Comparison of ENCODE assay signal across 18 cellular contexts in genomic region chr17:32452281-32452680, GRCh38. TPM values are rescaled to one million over a fixed set of nuclear protein-coding genes. Genes with fewer than 3 reads are reported as not detected.
A peak's percentile ranks its signal among the peaks of the same experiment; 100 is the strongest.
DNase-seq lines count a peak whose midpoint lies in the region; ATAC-seq, FAIRE-seq and TF ChIP-seq lines count a peak whose summit lies in the region.
"Had no signal": no experiment of that assay in that cellular context is flagged by ENCODE, and none has a peak within 500 bp of the region (broad histone marks: within the 10 kb centered on the region; RNA-seq: fewer than 3 reads in every experiment).

No MANE protein-coding gene starts in this region.

- H3K9me3 Mint-ChIP-seq in HFFc6 (no peaks in the 10 kb centered on the region), Calu3 (ENCODE audit: low read depth, unreplicated experiment) (no peaks in the 10 kb centered on the region)
- no peaks in the 10 kb centered on the region for H3K9me3 Mint-ChIP-seq in central memory CD8-positive, alpha-beta T cell
- no peaks in the 10 kb centered on the region for H3K9me3 Mint-ChIP-seq in activated naive CD8-positive, alpha-beta T cell treated with anti-CD3 and anti-CD28 coated beads, Interleukin-2, amount 50 U/mL, for 24 hours
- H3K9me3 Mint-ChIP-seq: CD8-positive, alpha-beta memory T cell had no signal

- H3K4me2 ChIP-seq in A549 = no peak overlapping the region
- H3K4me2 ChIP-seq: BLaER1 treated with 17β-estradiol and CSF1 and Interleukin-3, amounts not matched to agents 10 nM and 100 nM had no signal

- H3K9me3 ChIP-seq in A549 = no peaks in the 10 kb centered on the region
- H3K9me3 ChIP-seq: BLaER1 treated with 17β-estradiol and CSF1 and Interleukin-3, amounts not matched to agents 10 nM and 100 nM; Peyer's patch had no signal

- peak; percentile 65 for FAIRE-seq in A549 (lab: Jason Lieb, UNC)
- FAIRE-seq: D721Med had no signal

- intact Hi-C loops in Calu3 (cut with micrococcal nuclease; ENCODE audit: unreplicated experiment) = no loop called here

- no peak for TF ChIP-seq EP300 in A549 (IDR thresholded peaks at IDR 0.05)

- H3K4me1 Mint-ChIP-seq in HFFc6 (ENCODE audit: low read depth) = peaks cover 25% of the 10 kb centered on the region
- peaks cover 28% of the 10 kb centered on the region for H3K4me1 Mint-ChIP-seq in central memory CD8-positive, alpha-beta T cell
- H3K4me1 Mint-ChIP-seq in activated naive CD8-positive, alpha-beta T cell treated with anti-CD3 and anti-CD28 coated beads, Interleukin-2, amount 50 U/mL, for 24 hours = peaks cover 9% of the 10 kb centered on the region
- peaks cover under 1% of the 10 kb centered on the region for H3K4me1 Mint-ChIP-seq in Calu3 (ENCODE audit: low read depth, unreplicated experiment)

- CTCF ChIA-PET in A549 (lab: Yijun Ruan, JAX) (interaction anchor here (2.1 to 9.8 kb wide), 3 partner anchors 8 to 11 kb away, joined by 15 to 138 read pairs (median 21); partner anchors contain the start of gene PSMD11), Calu3 (lab: Charles Lee) (no interaction called here)

- H3K36me3 Mint-ChIP-seq in HFFc6 (ENCODE audit: low read depth) = peaks cover 52% of the 10 kb centered on the region
- H3K36me3 Mint-ChIP-seq in central memory CD8-positive, alpha-beta T cell (ENCODE audit: insufficient read depth) = peaks cover 65% of the 10 kb centered on the region
- peaks cover 68% of the 10 kb centered on the region for H3K36me3 Mint-ChIP-seq in activated naive CD8-positive, alpha-beta T cell treated with anti-CD3 and anti-CD28 coated beads, Interleukin-2, amount 50 U/mL, for 24 hours (ENCODE audit: low read depth)
- H3K36me3 Mint-ChIP-seq in Calu3 (ENCODE audit: insufficient read depth, unreplicated experiment) = peaks cover 50% of the 10 kb centered on the region

- WGBS in A549 (ENCODE audit: missing lambda C conversion rate) = 92% methylated on average over 1 of the region's 1 CpG

- BruUV-seq in Calu3 (replicated peaks; lab: Mats Ljungman, UMichigan) = no TSS peak

- H3K27me3 Mint-ChIP-seq in HFFc6 (ENCODE audit: insufficient read depth) (no peaks in the 10 kb centered on the region), Calu3 (ENCODE audit: unreplicated experiment) (no peaks in the 10 kb centered on the region)
- no peaks in the 10 kb centered on the region for H3K27me3 Mint-ChIP-seq in central memory CD8-positive, alpha-beta T cell
- no peaks in the 10 kb centered on the region for H3K27me3 Mint-ChIP-seq in activated naive CD8-positive, alpha-beta T cell treated with anti-CD3 and anti-CD28 coated beads, Interleukin-2, amount 50 U/mL, for 24 hours
- H3K27me3 Mint-ChIP-seq: CD8-positive, alpha-beta memory T cell had no signal

- H3K27ac Mint-ChIP-seq in HFFc6 (peak overlapping the region; percentile 24; the same call in 1 of the 2 replicates), Calu3 (ENCODE audit: unreplicated experiment) (no peak overlapping the region)
- H3K27ac Mint-ChIP-seq in central memory CD8-positive, alpha-beta T cell (ENCODE audit: low read depth) = peak overlapping the region; percentile 73
- no peak overlapping the region for H3K27ac Mint-ChIP-seq in activated naive CD8-positive, alpha-beta T cell treated with anti-CD3 and anti-CD28 coated beads, Interleukin-2, amount 50 U/mL, for 24 hours

- no peak for TF ChIP-seq RAD21 in A549 (conservative IDR thresholded peaks at IDR 0.05 in 1 of 2, IDR thresholded peaks at IDR 0.05 in 1 of 2)

- H3K4me3 ChIP-seq in A549 = no peak overlapping the region
- H3K4me3 ChIP-seq: BLaER1 treated with 17β-estradiol and CSF1 and Interleukin-3, amounts not matched to agents 10 nM and 100 nM; Peyer's patch had no signal

- POLR2A ChIA-PET in A549 (lab: Yijun Ruan, JAX) = no interaction called here

- no peak for ATAC-seq in A549
- no peak for ATAC-seq in central memory CD8-positive, alpha-beta T cell (replicated peaks; ENCODE audit: extremely low read depth, poor library complexity, severe bottlenecking)
- no peak for ATAC-seq in activated naive CD8-positive, alpha-beta T cell treated with anti-CD3 and anti-CD28 coated beads, Interleukin-2, amount 50 U/mL, for 24 hours
- ATAC-seq: HCT116 had no signal

- no peak for DNase-seq in A549 (ENCODE audit: low read depth in 1 of 2, low spot score in 1 of 2)
- no peak for DNase-seq in HFFc6
- no peak for DNase-seq in central memory CD8-positive, alpha-beta T cell (ENCODE audit: low spot score in 2 of 2)
- peak; percentile 40 for DNase-seq in hepatic stellate cell (ENCODE audit: low spot score)
- no peak for DNase-seq in NCI-H187 treated with DMSO at 0.1 percent for 48 hours (lab: John Stamatoyannopoulos, UW)
- DNase-seq in activated naive CD8-positive, alpha-beta T cell treated with anti-CD3 and anti-CD28 coated beads, Interleukin-2, amount 50 U/mL, for 24 hours = no peak
- DNase-seq in Calu3 = no peak
- DNase-seq: CD8-positive, alpha-beta memory T cell; GOT3; KBM-7; NCI-H1436; NCI-H2029; NCI-H446; NCI-H69; Peyer's patch had no signal

- peaks cover 2% of the 10 kb centered on the region; the same call in 2 of the 3 replicates for H3K4me1 ChIP-seq in A549
- H3K4me1 ChIP-seq: Peyer's patch had no signal

- no peak overlapping the region for H3K27ac ChIP-seq in A549
- H3K27ac ChIP-seq: BLaER1 treated with 17β-estradiol and CSF1 and Interleukin-3, amounts not matched to agents 10 nM and 100 nM; Peyer's patch had no signal

- TF ChIP-seq POLR2A in A549 (IDR thresholded peaks at IDR 0.05; ENCODE audit: low read length) = no peak

- TF ChIP-seq CTCF in A549 (IDR thresholded peaks at IDR 0.05) = no peak
- TF ChIP-seq CTCF in HFFc6 (IDR thresholded peaks at IDR 0.05) = no peak
- TF ChIP-seq CTCF in Calu3 (IDR thresholded peaks at IDR 0.05; ENCODE audit: unreplicated experiment) = no peak

- H3K4me3 Mint-ChIP-seq in HFFc6 (no peak overlapping the region), Calu3 (ENCODE audit: low read depth, unreplicated experiment) (no peak overlapping the region)
- H3K4me3 Mint-ChIP-seq in central memory CD8-positive, alpha-beta T cell = no peak overlapping the region
- no peak overlapping the region for H3K4me3 Mint-ChIP-seq in activated naive CD8-positive, alpha-beta T cell treated with anti-CD3 and anti-CD28 coated beads, Interleukin-2, amount 50 U/mL, for 24 hours
- H3K4me3 Mint-ChIP-seq: CD8-positive, alpha-beta memory T cell had no signal

TF ChIP-seq in A549, 52 proteins besides CTCF, POLR2A, EP300 and RAD21:
- no peak for TF ChIP-seq RCOR1 (IDR thresholded peaks at IDR 0.05; ENCODE audit: low read depth, low read length)
- TF ChIP-seq TFCP2L1 (CRISPR knock-in tag; IDR thresholded peaks at IDR 0.05) = no peak
- TF ChIP-seq ESRRA (IDR thresholded peaks at IDR 0.05; ENCODE audit: borderline replicate concordance, low read length) = no peak
- TF ChIP-seq SREBF2 (IDR thresholded peaks at IDR 0.05) = no peak
- no peak for TF ChIP-seq FOSL2 (IDR thresholded peaks at IDR 0.05)
- no peak for TF ChIP-seq FOSL2 (CRISPR knock-in tag; IDR thresholded peaks at IDR 0.05)

RNA-seq across cellular contexts. Expression of gene PSMD11, which starts 8.0 kb away (rescaled TPM):
- polyA plus RNA-seq in A549 (2011; rRNA removed) (228 and 235 TPM in 2 replicates), A549 (2017; fragmentation: RNase III; extraction: RNeasy Plus Mini Kit Qiagen cat#74134 plus additional on column Dnase treatment) (186 to 195 TPM (median 194 TPM) in 3 replicates)
- polyA plus RNA-seq in A549 (2012; cell fraction: cytosol; rRNA removed) = 127 and 157 TPM in 2 replicates
- polyA plus RNA-seq in A549 (2012; cell fraction: nucleus; rRNA removed) = 74.8 and 102 TPM in 2 replicates
- 234 and 271 TPM in 2 replicates for polyA minus RNA-seq in A549 (2011; rRNA and poly(A)+ RNA removed)
- 100 to 1,000 TPM; 105 to 121 (median 110) TPM for total RNA-seq in HFFc6 (2021; fragmentation: NEBNext Ultra II Directional; extraction: Animal tissue kit (Norgen Biotek cat#: 25700))
- total RNA-seq in Calu3 (2022) = 152 and 167 TPM in 2 replicates

RNA-seq across cellular contexts. Expression of gene CDK5R1, which starts 34.5 kb away (rescaled TPM):
- polyA plus RNA-seq in A549 (2011; rRNA removed) (0.93 and 1.1 TPM in 2 replicates), A549 (2017; fragmentation: RNase III; extraction: RNeasy Plus Mini Kit Qiagen cat#74134 plus additional on column Dnase treatment) (2.4 to 3.0 TPM (median 2.8 TPM) in 3 replicates)
- polyA plus RNA-seq in A549 (2012; cell fraction: cytosol; rRNA removed) = 1.2 and 1.8 TPM in 2 replicates
- 2.8 and 3.2 TPM in 2 replicates for polyA plus RNA-seq in A549 (2012; cell fraction: nucleus; rRNA removed)
- 0.62 and 0.88 TPM in 2 replicates for polyA minus RNA-seq in A549 (2011; rRNA and poly(A)+ RNA removed)
- total RNA-seq in HFFc6 (2021; fragmentation: NEBNext Ultra II Directional; extraction: Animal tissue kit (Norgen Biotek cat#: 25700)) = 1 to 10 TPM in 5 of 6 experiments, under 1 TPM in 1; 1.00 to 1.9 (median 1.3) TPM
- total RNA-seq in Calu3 (2022) = 4.0 and 4.3 TPM in 2 replicates

Comparison
In these comparisons a context has a peak if more than half of its experiments do, and no peak if none do; other contexts are left out.
1. H3K27ac Mint-ChIP-seq: peak in HFFc6 (single experiment) and central memory CD8-positive, alpha-beta T cell (single experiment); none in activated naive CD8-positive, alpha-beta T cell treated with anti-CD3 and anti-CD28 coated beads, Interleukin-2, amount 50 U/mL, for 24 hours (single experiment) and Calu3 (single experiment).